14 cellular contexts compared by ENCODE assay signal in the genomic region with DNA sequence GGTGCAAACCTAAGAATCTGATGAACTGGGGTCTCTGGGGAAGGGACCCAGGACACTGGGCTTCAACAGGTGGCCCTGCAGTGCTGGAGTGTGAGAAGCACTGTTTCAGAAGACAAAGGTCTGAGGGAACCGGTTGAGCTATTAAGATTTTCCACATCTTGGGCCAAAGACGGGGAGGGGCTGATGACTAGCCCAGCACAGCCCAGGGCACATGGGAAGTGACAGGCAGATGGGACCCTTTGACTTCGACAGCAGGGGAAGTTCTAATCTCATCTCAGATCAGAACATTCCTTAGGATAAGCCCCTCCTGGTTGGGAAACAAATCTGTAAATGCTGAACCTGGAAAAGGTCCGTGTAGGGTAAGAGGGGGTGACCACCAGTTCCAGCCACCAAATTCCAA.
DNase-seq lines count a peak whose midpoint lies in the region; ATAC-seq and TF ChIP-seq lines count a peak whose summit lies in the region.
"Had no signal": no experiment of that assay in that cellular context is flagged by ENCODE, and none has a peak within 500 bp of the region (broad histone marks: within the 10 kb centered on the region; RNA-seq: fewer than 3 reads in every experiment).

No MANE protein-coding gene starts in this region.

- no peak for DNase-seq in T-helper 2 cell treated with Interferon-gamma antibody and Interleukin-4, amounts not matched to agents 5 μg/mL and 100 μg/mL, for 36 hours (ENCODE audit: low spot score)
- DNase-seq in T-helper 2 cell (no peak), right atrium auricular region (ENCODE audit: low spot score) (peak; percentile 66), endothelial cell (ENCODE audit: low spot score) (no peak), DMS53 treated with DMSO at 0.1 percent for 48 hours (lab: John Stamatoyannopoulos, UW; ENCODE audit: unreplicated experiment) (no peak), NCI-H748 (lab: John Stamatoyannopoulos, UW; ENCODE audit: unreplicated experiment) (no peak)
- DNase-seq in activated CD4-positive, alpha-beta memory T cell treated with anti-CD3 and anti-CD28 coated beads, Interleukin-2, amount 10 ng/mL, durations not matched to agents 7 days and 5 days, result no peak
- DNase-seq: DMS53, MG63, NCI-H226, SJCRH30 had no signal

- POLR2A ChIA-PET in activated CD4-positive, alpha-beta memory T cell treated with anti-CD3 and anti-CD28 coated beads, Interleukin-2, amount 10 ng/mL, durations not matched to agents 7 days and 5 days (lab: Charles Lee), result interaction anchor here (1.1 to 1.8 kb wide), 3 partner anchors 37 to 61 kb away, joined by 3 to 9 read pairs (median 7); no protein-coding TSS in a partner anchor

- H3K9me3 ChIP-seq in right atrium auricular region, result no peaks in the 10 kb centered on the region
- H3K9me3 ChIP-seq: MG63, SJCRH30 had no signal

- peaks cover 85% of the 10 kb centered on the region for H3K4me1 Mint-ChIP-seq in T-helper 2 cell treated with Interferon-gamma antibody and Interleukin-4, amounts not matched to agents 5 μg/mL and 100 μg/mL, for 36 hours (ENCODE audit: low read depth)
- H3K4me1 Mint-ChIP-seq in activated CD4-positive, alpha-beta memory T cell treated with anti-CD3 and anti-CD28 coated beads, Interleukin-2, amount 10 ng/mL, durations not matched to agents 7 days and 5 days, result peaks cover 98% of the 10 kb centered on the region
- peaks cover 95% of the 10 kb centered on the region for H3K4me1 Mint-ChIP-seq in stimulated activated memory B cell treated with anti-CD40 and anti-IgM and Interleukin-4, amounts not matched to agents 10 μg/mL and 1 μg/mL and 100 μg/mL, for 72 hours
- peaks cover 62% of the 10 kb centered on the region for H3K4me1 Mint-ChIP-seq in endothelial cell (ENCODE audit: unreplicated experiment)

- peaks cover 18% of the 10 kb centered on the region for H3K36me3 Mint-ChIP-seq in T-helper 2 cell treated with Interferon-gamma antibody and Interleukin-4, amounts not matched to agents 5 μg/mL and 100 μg/mL, for 36 hours (ENCODE audit: low read depth)
- peaks cover 55% of the 10 kb centered on the region for H3K36me3 Mint-ChIP-seq in activated CD4-positive, alpha-beta memory T cell treated with anti-CD3 and anti-CD28 coated beads, Interleukin-2, amount 10 ng/mL, durations not matched to agents 7 days and 5 days (ENCODE audit: low read depth)
- H3K36me3 Mint-ChIP-seq in stimulated activated memory B cell treated with anti-CD40 and anti-IgM and Interleukin-4, amounts not matched to agents 10 μg/mL and 1 μg/mL and 100 μg/mL, for 72 hours, result peaks cover 55% of the 10 kb centered on the region
- H3K36me3 Mint-ChIP-seq in endothelial cell (ENCODE audit: low read depth, unreplicated experiment), result no peaks in the 10 kb centered on the region

- no peaks in the 10 kb centered on the region for H3K36me3 ChIP-seq in right atrium auricular region
- H3K36me3 ChIP-seq: MG63, SJCRH30 had no signal

- H3K27ac Mint-ChIP-seq in T-helper 2 cell treated with Interferon-gamma antibody and Interleukin-4, amounts not matched to agents 5 μg/mL and 100 μg/mL, for 36 hours, result peak overlapping the region; percentile 49
- H3K27ac Mint-ChIP-seq in activated CD4-positive, alpha-beta memory T cell treated with anti-CD3 and anti-CD28 coated beads, Interleukin-2, amount 10 ng/mL, durations not matched to agents 7 days and 5 days, result peak overlapping the region; percentile 100
- peak overlapping the region; percentile 97 for H3K27ac Mint-ChIP-seq in stimulated activated memory B cell treated with anti-CD40 and anti-IgM and Interleukin-4, amounts not matched to agents 10 μg/mL and 1 μg/mL and 100 μg/mL, for 72 hours
- no peak overlapping the region for H3K27ac Mint-ChIP-seq in endothelial cell (ENCODE audit: unreplicated experiment)

- no peak overlapping the region for H3K4me3 Mint-ChIP-seq in T-helper 2 cell treated with Interferon-gamma antibody and Interleukin-4, amounts not matched to agents 5 μg/mL and 100 μg/mL, for 36 hours
- peak overlapping the region; percentile 88 for H3K4me3 Mint-ChIP-seq in activated CD4-positive, alpha-beta memory T cell treated with anti-CD3 and anti-CD28 coated beads, Interleukin-2, amount 10 ng/mL, durations not matched to agents 7 days and 5 days
- peak overlapping the region; percentile 100 for H3K4me3 Mint-ChIP-seq in stimulated activated memory B cell treated with anti-CD40 and anti-IgM and Interleukin-4, amounts not matched to agents 10 μg/mL and 1 μg/mL and 100 μg/mL, for 72 hours
- H3K4me3 Mint-ChIP-seq in endothelial cell (ENCODE audit: unreplicated experiment), result no peak overlapping the region

- no peaks in the 10 kb centered on the region for H3K27me3 ChIP-seq in right atrium auricular region
- H3K27me3 ChIP-seq: MG63, SJCRH30 had no signal

- no peaks in the 10 kb centered on the region for H3K9me3 Mint-ChIP-seq in T-helper 2 cell treated with Interferon-gamma antibody and Interleukin-4, amounts not matched to agents 5 μg/mL and 100 μg/mL, for 36 hours
- no peaks in the 10 kb centered on the region for H3K9me3 Mint-ChIP-seq in activated CD4-positive, alpha-beta memory T cell treated with anti-CD3 and anti-CD28 coated beads, Interleukin-2, amount 10 ng/mL, durations not matched to agents 7 days and 5 days
- no peaks in the 10 kb centered on the region for H3K9me3 Mint-ChIP-seq in stimulated activated memory B cell treated with anti-CD40 and anti-IgM and Interleukin-4, amounts not matched to agents 10 μg/mL and 1 μg/mL and 100 μg/mL, for 72 hours
- H3K9me3 Mint-ChIP-seq in endothelial cell (ENCODE audit: unreplicated experiment), result no peaks in the 10 kb centered on the region

- CTCF ChIA-PET in activated CD4-positive, alpha-beta memory T cell treated with anti-CD3 and anti-CD28 coated beads, Interleukin-2, amount 10 ng/mL, durations not matched to agents 7 days and 5 days (lab: Charles Lee), result interaction anchor here (1.2 kb wide), 1 partner anchor 56 kb away, joined by 3 read pairs; no protein-coding TSS in a partner anchor

- peak overlapping the region; percentile 63 to 90 for H3K27ac ChIP-seq in right atrium auricular region
- H3K27ac ChIP-seq: epithelial cell of prostate, HL-60, SJCRH30 had no signal

- ATAC-seq in stimulated activated memory B cell treated with anti-CD40 and anti-IgM and Interleukin-4, amounts not matched to agents 10 μg/mL and 1 μg/mL and 100 μg/mL, for 72 hours, result no peak

- TF ChIP-seq CTCF in right atrium auricular region (IDR thresholded peaks at IDR 0.05) (no peak), endothelial cell (IDR thresholded peaks at IDR 0.05; ENCODE audit: unreplicated experiment) (no peak)

- no peaks in the 10 kb centered on the region for H3K27me3 Mint-ChIP-seq in T-helper 2 cell treated with Interferon-gamma antibody and Interleukin-4, amounts not matched to agents 5 μg/mL and 100 μg/mL, for 36 hours (ENCODE audit: low read depth)
- no peaks in the 10 kb centered on the region for H3K27me3 Mint-ChIP-seq in activated CD4-positive, alpha-beta memory T cell treated with anti-CD3 and anti-CD28 coated beads, Interleukin-2, amount 10 ng/mL, durations not matched to agents 7 days and 5 days
- no peaks in the 10 kb centered on the region for H3K27me3 Mint-ChIP-seq in stimulated activated memory B cell treated with anti-CD40 and anti-IgM and Interleukin-4, amounts not matched to agents 10 μg/mL and 1 μg/mL and 100 μg/mL, for 72 hours
- peaks cover 1% of the 10 kb centered on the region for H3K27me3 Mint-ChIP-seq in endothelial cell (ENCODE audit: unreplicated experiment)

- no peak overlapping the region for H3K4me3 ChIP-seq in right atrium auricular region
- H3K4me3 ChIP-seq: MG63, SJCRH30 had no signal

- H3K4me1 ChIP-seq in right atrium auricular region, result peaks cover 0 to 93% of the 10 kb centered on the region in 2 donors

Comparison
In these comparisons a context has a peak if more than half of its experiments do, and no peak if none do; other contexts are left out.
1. H3K4me3 Mint-ChIP-seq: peak in activated CD4-positive, alpha-beta memory T cell treated with anti-CD3 and anti-CD28 coated beads, Interleukin-2, amount 10 ng/mL, durations not matched to agents 7 days and 5 days (single experiment) and stimulated activated memory B cell treated with anti-CD40 and anti-IgM and Interleukin-4, amounts not matched to agents 10 μg/mL and 1 μg/mL and 100 μg/mL, for 72 hours (single experiment); none in T-helper 2 cell treated with Interferon-gamma antibody and Interleukin-4, amounts not matched to agents 5 μg/mL and 100 μg/mL, for 36 hours (single experiment) and endothelial cell (single experiment).